1 cellular context compared by ENCODE assay signal in genomic region chr7:105389090-105389650, GRCh38.
TF ChIP-seq lines count a peak whose summit lies in the region.

No MANE protein-coding gene starts in this region.

TF ChIP-seq in HCT116, 20 proteins besides CTCF, POLR2A, EP300 and RAD21 (continued from another document):
- TF ChIP-seq ZBTB33 (IDR thresholded peaks at IDR 0.05; ENCODE audit: extremely low read depth, insufficient replicate concordance, low read length) = no peak
- no peak for TF ChIP-seq CBX3 (IDR thresholded peaks at IDR 0.05; ENCODE audit: low read depth)
- TF ChIP-seq SP1 (IDR thresholded peaks at IDR 0.05; ENCODE audit: low read depth) = no peak
- TF ChIP-seq EZH2 (IDR thresholded peaks at IDR 0.05) = no peak
- no peak for TF ChIP-seq ATF3 (IDR thresholded peaks at IDR 0.05)
TF ChIP-seq in HCT116: peak in this region for 0.
